20 cellular contexts compared by ENCODE assay signal in genomic region chr4:159420162-159421057, GRCh38.
"Had no signal": no experiment of that assay in that cellular context is flagged by ENCODE, and none has a peak within 500 bp of the region (broad histone marks: within the 10 kb centered on the region; RNA-seq: fewer than 3 reads in every experiment).

No MANE protein-coding gene starts in this region.

- H3K4me3 ChIP-seq: colonic mucosa, dorsolateral prefrontal cortex, esophagus muscularis mucosa, gastrocnemius medialis had no signal

- DNase-seq: activated CD4-positive, alpha-beta T cell treated with anti-CD3 and anti-CD28 coated beads for 4 hours; activated CD4-positive, alpha-beta T cell treated with anti-CD3 and anti-CD28 coated beads, Interleukin-2, amount 50 U/mL, for 48 hours; activated CD4-positive, CD25-positive, alpha-beta regulatory T cell; activated naive CD4-positive, alpha-beta T cell treated with Interleukin-2 at 50 U/mL for 16 hours; activated naive CD8-positive, alpha-beta T cell treated with anti-CD3 and anti-CD28 coated beads, Interleukin-2, amount 10 ng/mL, durations not matched to agents 7 days and 5 days; activated T-cell treated with anti-CD3 and anti-CD28 coated beads, Interleukin-2, amount 50 U/mL, for 48 hours; amygdala; colonic mucosa; dorsolateral prefrontal cortex; gastrocnemius medialis; hypothalamus; left ventricle myocardium superior; right cardiac atrium; stimulated activated CD4-positive, alpha-beta T cell treated with anti-CD3 and anti-CD28 coated beads, Interleukin-12 subunit alpha, Interleukin-12 subunit beta, amount 100 ng/mL, for 4 hours; T-cell had no signal

- H3K79me2 ChIP-seq: parathyroid adenoma had no signal

- H3K4me1 Mint-ChIP-seq: activated naive CD8-positive, alpha-beta T cell treated with anti-CD3 and anti-CD28 coated beads, Interleukin-2, amount 10 ng/mL, durations not matched to agents 7 days and 5 days; T-cell had no signal

- H3K36me3 ChIP-seq: colonic mucosa, esophagus muscularis mucosa, gastrocnemius medialis had no signal

- H2AFZ ChIP-seq: parathyroid adenoma had no signal

- ATAC-seq: gastrocnemius medialis; left ventricle myocardium superior; natural killer cell treated with Interleukin-12 subunit alpha and Interleukin-12 subunit beta and Interleukin-15 and Interleukin-18, amount 100 ng/mL, for 72 hours; right cardiac atrium; T-cell had no signal

- H3K4me3 Mint-ChIP-seq: activated naive CD8-positive, alpha-beta T cell treated with anti-CD3 and anti-CD28 coated beads, Interleukin-2, amount 10 ng/mL, durations not matched to agents 7 days and 5 days; natural killer cell treated with Interleukin-12 subunit alpha and Interleukin-12 subunit beta and Interleukin-15 and Interleukin-18, amount 100 ng/mL, for 72 hours; T-cell; T-helper 2 cell treated with Interferon-gamma antibody and Interleukin-4, amounts not matched to agents 5 μg/mL and 100 μg/mL, for 36 hours; type B pancreatic cell had no signal

- H3K9ac ChIP-seq: parathyroid adenoma had no signal

- H3K27me3 Mint-ChIP-seq: T-cell, type B pancreatic cell had no signal

- H3K9me3 ChIP-seq: colonic mucosa, gastrocnemius medialis had no signal

- H3K36me3 Mint-ChIP-seq: activated naive CD8-positive, alpha-beta T cell treated with anti-CD3 and anti-CD28 coated beads, Interleukin-2, amount 10 ng/mL, durations not matched to agents 7 days and 5 days; natural killer cell treated with Interleukin-12 subunit alpha and Interleukin-12 subunit beta and Interleukin-15 and Interleukin-18, amount 100 ng/mL, for 72 hours; T-cell; type B pancreatic cell had no signal

- H3K27ac ChIP-seq: colonic mucosa, dorsolateral prefrontal cortex, esophagus muscularis mucosa, gastrocnemius medialis, parathyroid adenoma had no signal

- H3K4me1 ChIP-seq: colonic mucosa, esophagus muscularis mucosa, gastrocnemius medialis had no signal

- H3K9me3 Mint-ChIP-seq: natural killer cell treated with Interleukin-12 subunit alpha and Interleukin-12 subunit beta and Interleukin-15 and Interleukin-18, amount 100 ng/mL, for 72 hours had no signal

- H3K27me3 ChIP-seq: colonic mucosa, dorsolateral prefrontal cortex, esophagus muscularis mucosa, gastrocnemius medialis had no signal

- H3K27ac Mint-ChIP-seq: activated naive CD8-positive, alpha-beta T cell treated with anti-CD3 and anti-CD28 coated beads, Interleukin-2, amount 10 ng/mL, durations not matched to agents 7 days and 5 days; natural killer cell treated with Interleukin-12 subunit alpha and Interleukin-12 subunit beta and Interleukin-15 and Interleukin-18, amount 100 ng/mL, for 72 hours; T-cell; T-helper 2 cell treated with Interferon-gamma antibody and Interleukin-4, amounts not matched to agents 5 μg/mL and 100 μg/mL, for 36 hours; type B pancreatic cell had no signal
